Comparison of ENCODE assay signal across 21 cellular contexts in genomic region chr2:12069139-12069538, GRCh38.
DNase-seq lines count a peak whose midpoint lies in the region; ATAC-seq, FAIRE-seq and TF ChIP-seq lines count a peak whose summit lies in the region.
"Had no signal": no experiment of that assay in that cellular context is flagged by ENCODE, and none has a peak within 500 bp of the region (broad histone marks: within the 10 kb centered on the region; RNA-seq: fewer than 3 reads in every experiment).

No MANE protein-coding gene starts in this region.

- no peak overlapping the region for H4K5ac ChIP-seq in IMR-90 (ENCODE audit: low read depth, low read length)

- no peak overlapping the region for H3K27ac Mint-ChIP-seq in activated naive CD4-positive, alpha-beta T cell treated with anti-CD3 and anti-CD28 coated beads, Interleukin-2, amount 50 U/mL, for 72 hours
- H3K27ac Mint-ChIP-seq: B cell; CD4-positive, alpha-beta T cell; CD8-positive, alpha-beta T cell had no signal

- H2BK15ac ChIP-seq in IMR-90 (ENCODE audit: low read depth, low read length): no peak overlapping the region

- dilution Hi-C loops in IMR-90 (cut with HindIII; ENCODE audit: low sequenced_read_pairs, unreplicated experiment): no loop called here

- H3K4me2 ChIP-seq in HepG2 (ENCODE audit: low read depth, low read length) (no peak overlapping the region), IMR-90 (ENCODE audit: low read depth, low read length) (no peak overlapping the region), OCI-LY1 (ENCODE audit: low read length) (no peak overlapping the region)

- FAIRE-seq in HepG2 (lab: Jason Lieb, UNC): no peak
- FAIRE-seq: A204.1, D721Med, G401.6 had no signal

- POLR2A ChIA-PET in HepG2 (lab: Yijun Ruan, JAX) (no interaction called here), IMR-90 (lab: Charles Lee; ENCODE audit: unreplicated experiment) (no interaction called here)

- ATAC-seq in HepG2: no peak
- no peak for ATAC-seq in right lobe of liver
- no peak for ATAC-seq in IMR-90 (ENCODE audit: low read depth)
- ATAC-seq in left ventricle myocardium superior: no peak
- ATAC-seq in activated naive CD4-positive, alpha-beta T cell treated with anti-CD3 and anti-CD28 coated beads, Interleukin-2, amount 50 U/mL, for 72 hours: no peak
- ATAC-seq in HG03139 (IDR thresholded peaks at IDR 0.05; ENCODE audit: unreplicated experiment): no peak
- ATAC-seq: CD8-positive, alpha-beta T cell had no signal

- TF ChIP-seq POLR2A in HepG2 (IDR thresholded peaks at IDR 0.05; ENCODE audit: insufficient read depth in 1 of 2, low read depth in 2 of 2, low read length in 2 of 2): no peak
- no peak for TF ChIP-seq POLR2A in right lobe of liver (IDR thresholded peaks at IDR 0.05)
- TF ChIP-seq POLR2A in IMR-90 (IDR thresholded peaks at IDR 0.05; ENCODE audit: low read depth, low read length): no peak

- intact Hi-C loops in HepG2 (cut with micrococcal nuclease; ENCODE audit: unreplicated experiment) (no loop called here), right lobe of liver (cut with DNase I) (no loop called here), IMR-90 (cut with micrococcal nuclease) (no loop called here), left ventricle myocardium superior (cut with micrococcal nuclease) (no loop called here)

- no peak for TF ChIP-seq CTCF in HepG2 (CRISPR knock-in tag; IDR thresholded peaks at IDR 0.05)
- no peak for TF ChIP-seq CTCF in right lobe of liver (IDR thresholded peaks at IDR 0.05)
- TF ChIP-seq CTCF in IMR-90 (conservative IDR thresholded peaks at IDR 0.05; ENCODE audit: low read depth, low read length): no peak
- no peak for TF ChIP-seq CTCF in OCI-LY1 (IDR thresholded peaks at IDR 0.05; ENCODE audit: low read length)

- H3K27me3 ChIP-seq in HepG2 (ENCODE audit: control insufficient read depth in 1 of 2, insufficient read depth in 2 of 2, low read length in 2 of 2): no peaks in the 10 kb centered on the region; a peak in 1 of 5 replicates
- no peaks in the 10 kb centered on the region for H3K27me3 ChIP-seq in right lobe of liver
- H3K27me3 ChIP-seq in IMR-90 (ENCODE audit: control insufficient read depth, insufficient read depth, low read length): no peaks in the 10 kb centered on the region
- no peaks in the 10 kb centered on the region for H3K27me3 ChIP-seq in OCI-LY1 (ENCODE audit: insufficient read depth, low read length)
- H3K27me3 ChIP-seq: BLaER1 treated with 17β-estradiol and CSF1 and Interleukin-3, amounts not matched to agents 10 nM and 100 nM had no signal

- no peak overlapping the region for H3K56ac ChIP-seq in IMR-90 (ENCODE audit: extremely low read depth, insufficient read depth, low read length)

- H3K36me3 Mint-ChIP-seq in activated naive CD4-positive, alpha-beta T cell treated with anti-CD3 and anti-CD28 coated beads, Interleukin-2, amount 50 U/mL, for 72 hours: no peaks in the 10 kb centered on the region
- H3K36me3 Mint-ChIP-seq: CD8-positive, alpha-beta T cell had no signal

- no peak overlapping the region for H3K18ac ChIP-seq in IMR-90 (ENCODE audit: low read depth, low read length)

- H3K9ac ChIP-seq in HepG2 (ENCODE audit: insufficient read depth, low read depth, low read length): no peak overlapping the region
- no peak overlapping the region for H3K9ac ChIP-seq in IMR-90 (ENCODE audit: low read depth, low read length)
- H3K9ac ChIP-seq in OCI-LY1 (ENCODE audit: low read length): no peak overlapping the region
- H3K9ac ChIP-seq: BLaER1 treated with 17β-estradiol and CSF1 and Interleukin-3, amounts not matched to agents 10 nM and 100 nM had no signal

- H2BK120ac ChIP-seq in IMR-90 (ENCODE audit: low read depth, low read length): no peak overlapping the region

- no peak overlapping the region for H2AK5ac ChIP-seq in IMR-90 (ENCODE audit: low read depth, low read length)

- H3F3A ChIP-seq in OCI-LY1 (ENCODE audit: insufficient read depth, low read length): no peaks in the 10 kb centered on the region

- no peaks in the 10 kb centered on the region for H3K79me2 ChIP-seq in HepG2 (ENCODE audit: insufficient read depth, low read length)
- no peaks in the 10 kb centered on the region for H3K79me2 ChIP-seq in OCI-LY1 (ENCODE audit: insufficient read depth, low read length)

- H3K27ac ChIP-seq in HepG2 (ENCODE audit: extremely low read length, insufficient read depth, low read length) (no peak overlapping the region), right lobe of liver (no peak overlapping the region), IMR-90 (ENCODE audit: insufficient read depth, low read length) (no peak overlapping the region), OCI-LY1 (ENCODE audit: low read depth, low read length, poor library complexity, severe bottlenecking) (peak overlapping the region; percentile 96)
- H3K27ac ChIP-seq: BLaER1 treated with 17β-estradiol and CSF1 and Interleukin-3, amounts not matched to agents 10 nM and 100 nM; C4-2B had no signal

- H4K20me1 ChIP-seq in HepG2 (ENCODE audit: insufficient read depth, low read length) (no peaks in the 10 kb centered on the region), IMR-90 (ENCODE audit: insufficient read depth, low read length) (no peaks in the 10 kb centered on the region), OCI-LY1 (ENCODE audit: insufficient read depth, low read length) (no peaks in the 10 kb centered on the region)
- H4K20me1 ChIP-seq: BLaER1 treated with 17β-estradiol and CSF1 and Interleukin-3, amounts not matched to agents 10 nM and 100 nM had no signal

- H3K4ac ChIP-seq in IMR-90 (ENCODE audit: low read depth, low read length): no peak overlapping the region

- WGBS in HepG2 (ENCODE audit: low lambda C conversion rate): 2% methylated on average over 2 of the region's 2 CpGs
- WGBS in right lobe of liver (ENCODE audit: insufficient coverage, low coverage, low lambda C conversion rate, missing lambda C conversion rate): 69% methylated on average over 2 of the region's 2 CpGs
- WGBS in IMR-90 (ENCODE audit: extremely low coverage in 2 of 2, insufficient read length in 1 of 2), 2 experiments: no CpG with 5 or more reads among the region's 2 CpGs

- H3K23ac ChIP-seq in IMR-90 (ENCODE audit: low read depth, low read length): no peak overlapping the region

- H3K9me2 ChIP-seq in OCI-LY1 (ENCODE audit: low read depth, low read length): no peaks in the 10 kb centered on the region

- H3K4me1 ChIP-seq in HepG2 (ENCODE audit: insufficient read depth, low read length) (no peaks in the 10 kb centered on the region), right lobe of liver (no peaks in the 10 kb centered on the region), IMR-90 (ENCODE audit: control insufficient read depth, insufficient read depth, low read length) (peaks cover 5% of the 10 kb centered on the region), OCI-LY1 (ENCODE audit: insufficient read depth, low read length, severe bottlenecking) (peaks cover 55% of the 10 kb centered on the region)
- H3K4me1 ChIP-seq: Caco-2 had no signal

- TF ChIP-seq EP300 in HepG2 (IDR thresholded peaks at IDR 0.05; ENCODE audit: low read depth in 2 of 2, low read length in 2 of 2) (no peak), HepG2 (CRISPR knock-in tag; IDR thresholded peaks at IDR 0.05; ENCODE audit: borderline replicate concordance) (no peak)

- no peak overlapping the region for H2BK20ac ChIP-seq in IMR-90 (ENCODE audit: low read depth, low read length)

- no peaks in the 10 kb centered on the region for H3K79me1 ChIP-seq in IMR-90 (ENCODE audit: low read depth in 1 of 2, low read length in 2 of 2)

- in situ Hi-C loops in HepG2 (cut with HindIII; ENCODE audit: extremely low pct_ligation_motif_present, low pct_unique_long_range_greater_than_20kb) (no loop called here), IMR-90 (cut with MboI; ENCODE audit: low sequenced_read_pairs) (no loop called here)

- no peak overlapping the region for H2AK9ac ChIP-seq in IMR-90 (replicated peaks; ENCODE audit: low read depth, low read length, poor library complexity)

- no peak overlapping the region for H2AFZ ChIP-seq in HepG2 (ENCODE audit: low read length)
- H2AFZ ChIP-seq in IMR-90 (replicated peaks; ENCODE audit: low read length, poor library complexity): no peak overlapping the region
- H2AFZ ChIP-seq in OCI-LY1 (ENCODE audit: low read length): no peak overlapping the region

- H3K4me3 ChIP-seq in HepG2 (replicated peaks in 1 of 3; ENCODE audit: insufficient read depth in 1 of 3, low read depth in 2 of 3, low read length in 3 of 3): no peak overlapping the region
- no peak overlapping the region for H3K4me3 ChIP-seq in right lobe of liver
- no peak overlapping the region for H3K4me3 ChIP-seq in IMR-90 (ENCODE audit: insufficient read depth, low read depth, low read length)
- no peak overlapping the region for H3K4me3 ChIP-seq in OCI-LY1 (ENCODE audit: low read depth, low read length, poor library complexity, severe bottlenecking)
- H3K4me3 ChIP-seq: BLaER1 treated with 17β-estradiol and CSF1 and Interleukin-3, amounts not matched to agents 10 nM and 100 nM had no signal

- H3K14ac ChIP-seq in IMR-90 (replicated peaks; ENCODE audit: low read depth, low read length): no peak overlapping the region

- DNase-seq in HepG2 (ENCODE audit: low spot score): no peak
- DNase-seq in right lobe of liver: no peak
- DNase-seq in IMR-90: no peak
- no peak for DNase-seq in left ventricle myocardium superior
- no peak for DNase-seq in activated naive CD4-positive, alpha-beta T cell treated with anti-CD3 and anti-CD28 coated beads, Interleukin-2, amount 50 U/mL, for 72 hours (ENCODE audit: low spot score in 2 of 2)
- DNase-seq: 8988T; AML-193; Caco-2; Calu3; CD4-positive, alpha-beta T cell; CD8-positive, alpha-beta T cell; DMS79 treated with DMSO at 0.1 percent for 48 hours; GF-D8 had no signal

- no peak overlapping the region for H4K91ac ChIP-seq in IMR-90 (ENCODE audit: insufficient read depth, low read depth, low read length)

- no peaks in the 10 kb centered on the region for H3K9me3 ChIP-seq in HepG2 (ENCODE audit: low read length)
- no peaks in the 10 kb centered on the region for H3K9me3 ChIP-seq in right lobe of liver
- no peaks in the 10 kb centered on the region for H3K9me3 ChIP-seq in IMR-90 (ENCODE audit: control insufficient read depth, insufficient read depth, low read length)
- no peaks in the 10 kb centered on the region for H3K9me3 ChIP-seq in OCI-LY1 (ENCODE audit: low read length)
- H3K9me3 ChIP-seq: Caco-2 had no signal

- H3K9me1 ChIP-seq in IMR-90 (ENCODE audit: insufficient read depth, low read length): no peaks in the 10 kb centered on the region

- no peak overlapping the region for H4K8ac ChIP-seq in IMR-90 (ENCODE audit: low read depth in 2 of 2, low read length in 2 of 2)

- CTCF ChIA-PET in HepG2 (lab: Yijun Ruan, JAX; ENCODE audit: low intra/inter-chr PET ratio, low total read pairs): no interaction called here
- CTCF ChIA-PET in IMR-90 (lab: Yijun Ruan, JAX): no interaction called here

- no peaks in the 10 kb centered on the region for H3K9me3 Mint-ChIP-seq in activated naive CD4-positive, alpha-beta T cell treated with anti-CD3 and anti-CD28 coated beads, Interleukin-2, amount 50 U/mL, for 72 hours
- H3K9me3 Mint-ChIP-seq: CD4-positive, alpha-beta T cell; CD8-positive, alpha-beta T cell had no signal

- H3K36me3 ChIP-seq in HepG2 (replicated peaks in 1 of 2; ENCODE audit: control insufficient read depth in 1 of 2, insufficient read depth in 2 of 2, low read length in 2 of 2) (no peaks in the 10 kb centered on the region), right lobe of liver (no peaks in the 10 kb centered on the region), IMR-90 (ENCODE audit: control insufficient read depth, insufficient read depth, low read length) (no peaks in the 10 kb centered on the region), OCI-LY1 (ENCODE audit: insufficient read depth, low read length) (peaks cover 2% of the 10 kb centered on the region; the same call in 1 of the 2 replicates)
- H3K36me3 ChIP-seq: BLaER1 treated with 17β-estradiol and CSF1 and Interleukin-3, amounts not matched to agents 10 nM and 100 nM had no signal

- TF ChIP-seq RAD21 in HepG2 (CRISPR knock-in tag; IDR thresholded peaks at IDR 0.05) (no peak), IMR-90 (IDR thresholded peaks at IDR 0.05; ENCODE audit: low read length) (no peak)

- no TSS peak for BruUV-seq in HepG2 (replicated peaks; lab: Mats Ljungman, UMichigan)
- BruUV-seq in IMR-90 (replicated peaks; lab: Mats Ljungman, UMichigan): no TSS peak

- H2BK5ac ChIP-seq in IMR-90 (ENCODE audit: low read depth, low read length, poor library complexity, severe bottlenecking): no peak overlapping the region
